8 cellular contexts compared by ENCODE assay signal in genomic region chr5:96957125-96958041, GRCh38. TPM values are rescaled to one million over a fixed set of nuclear protein-coding genes. Genes with fewer than 3 reads are reported as not detected.
DNase-seq lines count a peak whose midpoint lies in the region; ATAC-seq and TF ChIP-seq lines count a peak whose summit lies in the region.

No MANE protein-coding gene starts in this region.

- TF ChIP-seq POLR2A in transverse colon (IDR thresholded peaks at IDR 0.05), result no peak

- POLR2A ChIA-PET in activated CD8-positive, alpha-beta T cell treated with anti-CD3 and anti-CD28 coated beads for 36 hours (lab: Charles Lee), result interaction anchor here (0.7 to 2.4 kb wide), 11 partner anchors 9 to 150 kb away, joined by 3 to 18 read pairs (median 3); partner anchors contain the start of genes ERAP2 and LNPEP

- TF ChIP-seq EP300 in transverse colon (IDR thresholded peaks at IDR 0.05; ENCODE audit: low read depth), result no peak

- 69 to 70% methylated on average over 4 of the region's 4 CpGs for WGBS in transverse colon (ENCODE audit: low coverage in 1 of 2), 2 donors

- peak; percentile 16 to 22 for DNase-seq in stimulated activated CD8-positive, alpha-beta memory T cell treated with anti-CD3 and anti-CD28 coated beads, Interleukin-2, amount 100 ng/mL, for 48 hours (ENCODE audit: low read depth in 2 of 2)
- DNase-seq in stimulated activated CD8-positive, alpha-beta memory T cell treated with anti-CD3 and anti-CD28 coated beads, Interleukin-4, amount 100 ng/mL, for 48 hours, result no peak
- DNase-seq in activated CD8-positive, alpha-beta T cell treated with anti-CD3 and anti-CD28 coated beads for 36 hours, result peak; percentile 80
- DNase-seq in glutamatergic neuron, result no peak
- DNase-seq in NCI-H524 treated with DMSO at 0.1 percent for 48 hours (lab: John Stamatoyannopoulos, UW), result no peak
- no peak for DNase-seq in transverse colon
- no peak for DNase-seq in SW 1271 (lab: John Stamatoyannopoulos, UW)

- peak overlapping the region; percentile 93 for H3K27ac Mint-ChIP-seq in activated CD8-positive, alpha-beta T cell treated with anti-CD3 and anti-CD28 coated beads for 36 hours
- no peak overlapping the region for H3K27ac Mint-ChIP-seq in glutamatergic neuron (ENCODE audit: unreplicated experiment)

- H3K4me3 Mint-ChIP-seq in activated CD8-positive, alpha-beta T cell treated with anti-CD3 and anti-CD28 coated beads for 36 hours, result peak overlapping the region; percentile 69
- H3K4me3 Mint-ChIP-seq in glutamatergic neuron (ENCODE audit: unreplicated experiment), result no peak overlapping the region

- peaks cover 81% of the 10 kb centered on the region for H3K4me1 Mint-ChIP-seq in activated CD8-positive, alpha-beta T cell treated with anti-CD3 and anti-CD28 coated beads for 36 hours (ENCODE audit: low read depth)
- peaks cover 5% of the 10 kb centered on the region for H3K4me1 Mint-ChIP-seq in glutamatergic neuron (ENCODE audit: low read depth, unreplicated experiment)

- CTCF ChIA-PET in activated CD8-positive, alpha-beta T cell treated with anti-CD3 and anti-CD28 coated beads for 36 hours (lab: Charles Lee), result interaction anchor here (0.6 to 2.7 kb wide), 7 partner anchors 9 to 88 kb away, joined by 3 to 15 read pairs (median 4); partner anchors contain the start of gene ERAP2

- no peaks in the 10 kb centered on the region for H3K27me3 ChIP-seq in transverse colon

- no peaks in the 10 kb centered on the region for H3K9me3 ChIP-seq in transverse colon

- no peak overlapping the region for H3K4me3 ChIP-seq in transverse colon

- no peaks in the 10 kb centered on the region for H3K36me3 ChIP-seq in transverse colon

- peaks cover 0 to 46% (median 7%) of the 10 kb centered on the region in 4 donors for H3K4me1 ChIP-seq in transverse colon

- no peaks in the 10 kb centered on the region for H3K27me3 Mint-ChIP-seq in activated CD8-positive, alpha-beta T cell treated with anti-CD3 and anti-CD28 coated beads for 36 hours
- H3K27me3 Mint-ChIP-seq in glutamatergic neuron (ENCODE audit: unreplicated experiment), result peaks cover 2% of the 10 kb centered on the region

- in situ Hi-C loops in transverse colon (cut with MboI; ENCODE audit: low pct_ligation_motif_present in 1 of 4, low pct_unique_long_range_greater_than_20kb in 1 of 4, low sequenced_read_pairs in 3 of 4), result no loop called here

- no peak for TF ChIP-seq CTCF in activated CD8-positive, alpha-beta T cell treated with anti-CD3 and anti-CD28 coated beads for 36 hours (IDR thresholded peaks at IDR 0.05)
- TF ChIP-seq CTCF in glutamatergic neuron (IDR thresholded peaks at IDR 0.05; ENCODE audit: partially characterized antibody, unreplicated experiment) (no peak), transverse colon (IDR thresholded peaks at IDR 0.05) (no peak)

- peak; percentile 32 for ATAC-seq in HG02943 (IDR thresholded peaks at IDR 0.05; ENCODE audit: low read depth, unreplicated experiment)
- peak; percentile 81 for ATAC-seq in activated CD8-positive, alpha-beta T cell treated with anti-CD3 and anti-CD28 coated beads for 36 hours

- peaks cover 12% of the 10 kb centered on the region for H3K36me3 Mint-ChIP-seq in activated CD8-positive, alpha-beta T cell treated with anti-CD3 and anti-CD28 coated beads for 36 hours (ENCODE audit: low read depth)
- no peaks in the 10 kb centered on the region for H3K36me3 Mint-ChIP-seq in glutamatergic neuron (ENCODE audit: unreplicated experiment)

- intact Hi-C loops in activated CD8-positive, alpha-beta T cell treated with anti-CD3 and anti-CD28 coated beads for 36 hours (cut with micrococcal nuclease), result no loop called here
- intact Hi-C loops in transverse colon (cut with DNase I; ENCODE audit: low total_unique reads), result no loop called here

- peak overlapping the region in 1 of 4 donors; percentile 13 for H3K27ac ChIP-seq in transverse colon

- H3K9me3 Mint-ChIP-seq in activated CD8-positive, alpha-beta T cell treated with anti-CD3 and anti-CD28 coated beads for 36 hours, result no peaks in the 10 kb centered on the region
- no peaks in the 10 kb centered on the region for H3K9me3 Mint-ChIP-seq in glutamatergic neuron (ENCODE audit: unreplicated experiment)

RNA-seq across cellular contexts. Expression of gene LNPEP, which starts 21.5 kb away (rescaled TPM):
- 10 to 100 TPM; 51.2 to 53.7 TPM for total RNA-seq in activated CD8-positive, alpha-beta T cell treated with anti-CD3 and anti-CD28 coated beads for 36 hours
- total RNA-seq in glutamatergic neuron (ENCODE audit: unreplicated experiment) (9.3 TPM), transverse colon (10 to 100 TPM in 3 of 4 donors, 1 to 10 TPM in 1; 7.2 to 40.5 (median 34.8) TPM)

Comparison
In these comparisons a context has a peak if more than half of its experiments do, and no peak if none do; other contexts are left out.
1. DNase-seq: peak in stimulated activated CD8-positive, alpha-beta memory T cell treated with anti-CD3 and anti-CD28 coated beads, Interleukin-2, amount 100 ng/mL, for 48 hours (2 of 2) and activated CD8-positive, alpha-beta T cell treated with anti-CD3 and anti-CD28 coated beads for 36 hours (single experiment); none in stimulated activated CD8-positive, alpha-beta memory T cell treated with anti-CD3 and anti-CD28 coated beads, Interleukin-4, amount 100 ng/mL, for 48 hours (single experiment), glutamatergic neuron (single experiment), NCI-H524 treated with DMSO at 0.1 percent for 48 hours (single experiment), transverse colon (single experiment) and SW 1271 (0 of 2).